1 cellular context compared by ENCODE assay signal in genomic region chr7:154676422-154677073, GRCh38.
TF ChIP-seq lines count a peak whose summit lies in the region.

No MANE protein-coding gene starts in this region.

TF ChIP-seq in K562, 482 proteins besides CTCF, POLR2A, EP300 and RAD21 (continued from another document and continues in another):
- TF ChIP-seq E2F8 (IDR thresholded peaks at IDR 0.05; ENCODE audit: low read depth, partially characterized antibody) (peak; percentile 49), ZNF3 (CRISPR knock-in tag; IDR thresholded peaks at IDR 0.05) (no peak), DDX20 (tag; IDR thresholded peaks at IDR 0.05; ENCODE audit: low read depth) (0 out of 2 replicates have a peak, but pooled peaks have one; percentile 11), ZNF830 (CRISPR knock-in tag; IDR thresholded peaks at IDR 0.05) (0 out of 2 replicates have a peak, but pooled peaks have one; percentile 55), PHF20 (IDR thresholded peaks at IDR 0.05; ENCODE audit: partially characterized antibody) (no peak), FOS (IDR thresholded peaks at IDR 0.05; ENCODE audit: extremely low read depth, insufficient read length) (no peak), STAT5A (IDR thresholded peaks at IDR 0.05; ENCODE audit: borderline replicate concordance, low read length) (peak; percentile 85), MTA2 (IDR thresholded peaks at IDR 0.05; ENCODE audit: low read depth) (peak; percentile 89), HDGF (IDR thresholded peaks at IDR 0.05) (0 out of 2 replicates have a peak, but pooled peaks have one; percentile 86), MAFK (IDR thresholded peaks at IDR 0.05; ENCODE audit: low read length) (no peak), MYC (IDR thresholded peaks at IDR 0.05; ENCODE audit: low read depth, low read length) (peak; percentile 52), MYC (CRISPR knock-in tag; IDR thresholded peaks at IDR 0.05; ENCODE audit: borderline replicate concordance, low read depth) (0 out of 2 replicates have a peak, but pooled peaks have one; percentile 17), MAZ (CRISPR knock-in tag; conservative IDR thresholded peaks at IDR 0.05 in 1 of 2, IDR thresholded peaks at IDR 0.05 in 1 of 2) (peak; percentile 48 to 50; a peak in 3 of 4 replicates), GABPB2 (CRISPR knock-in tag; conservative IDR thresholded peaks at IDR 0.05) (no peak), RBM15 (IDR thresholded peaks at IDR 0.05; ENCODE audit: insufficient read depth, low read length) (no peak), SMARCA5 (IDR thresholded peaks at IDR 0.05) (peak; percentile 81; the same call in 1 of the 2 replicates), STAT5B (CRISPR knock-in tag; IDR thresholded peaks at IDR 0.05) (no peak), GTF2B (IDR thresholded peaks at IDR 0.05; ENCODE audit: extremely low read depth, insufficient read length) (no peak), SP1 (CRISPR knock-in tag; IDR thresholded peaks at IDR 0.05) (0 out of 2 replicates have a peak, but pooled peaks have one; percentile 43), ZBTB26 (CRISPR knock-in tag; IDR thresholded peaks at IDR 0.05) (peak; percentile 93; the same call in 1 of the 2 replicates), ZBTB17 (CRISPR knock-in tag; IDR thresholded peaks at IDR 0.05) (peak; percentile 59; the same call in 1 of the 2 replicates), NR1H2 (CRISPR knock-in tag; IDR thresholded peaks at IDR 0.05) (peak; percentile 67; the same call in 1 of the 2 replicates), POLR2G (IDR thresholded peaks at IDR 0.05; ENCODE audit: low read depth, low read length) (peak; percentile 67)
- TF ChIP-seq, protein P1, sequence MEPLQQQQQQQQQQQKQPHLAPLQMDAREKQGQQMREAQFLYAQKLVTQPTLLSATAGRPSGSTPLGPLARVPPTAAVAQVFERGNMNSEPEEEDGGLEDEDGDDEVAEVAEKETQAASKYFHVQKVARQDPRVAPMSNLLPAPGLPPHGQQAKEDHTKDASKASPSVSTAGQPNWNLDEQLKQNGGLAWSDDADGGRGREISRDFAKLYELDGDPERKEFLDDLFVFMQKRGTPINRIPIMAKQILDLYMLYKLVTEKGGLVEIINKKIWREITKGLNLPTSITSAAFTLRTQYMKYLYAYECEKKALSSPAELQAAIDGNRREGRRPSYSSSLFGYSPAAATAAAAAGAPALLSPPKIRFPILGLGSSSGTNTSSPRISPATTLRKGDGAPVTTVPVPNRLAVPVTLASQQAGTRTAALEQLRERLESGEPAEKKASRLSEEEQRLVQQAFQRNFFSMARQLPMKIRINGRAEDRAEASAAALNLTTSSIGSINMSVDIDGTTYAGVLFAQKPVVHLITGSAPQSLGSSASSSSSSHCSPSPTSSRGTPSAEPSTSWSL (CRISPR knock-in tag; IDR thresholded peaks at IDR 0.05; ENCODE audit: borderline replicate concordance): 0 out of 2 replicates have a peak, but pooled peaks have one; percentile 78
- TF ChIP-seq, protein P2, sequence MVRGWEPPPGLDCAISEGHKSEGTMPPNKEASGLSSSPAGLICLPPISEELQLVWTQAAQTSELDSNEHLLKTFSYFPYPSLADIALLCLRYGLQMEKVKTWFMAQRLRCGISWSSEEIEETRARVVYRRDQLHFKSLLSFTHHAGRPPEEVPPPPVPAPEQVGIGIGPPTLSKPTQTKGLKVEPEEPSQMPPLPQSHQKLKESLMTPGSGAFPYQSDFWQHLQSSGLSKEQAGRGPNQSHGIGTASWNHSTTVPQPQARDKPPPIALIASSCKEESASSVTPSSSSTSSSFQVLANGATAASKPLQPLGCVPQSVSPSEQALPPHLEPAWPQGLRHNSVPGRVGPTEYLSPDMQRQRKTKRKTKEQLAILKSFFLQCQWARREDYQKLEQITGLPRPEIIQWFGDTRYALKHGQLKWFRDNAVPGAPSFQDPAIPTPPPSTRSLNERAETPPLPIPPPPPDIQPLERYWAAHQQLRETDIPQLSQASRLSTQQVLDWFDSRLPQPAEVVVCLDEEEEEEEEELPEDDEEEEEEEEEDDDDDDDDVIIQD (CRISPR knock-in tag; IDR thresholded peaks at IDR 0.05): 0 out of 2 replicates have a peak, but pooled peaks have one; percentile 42
- TF ChIP-seq, protein P3, sequence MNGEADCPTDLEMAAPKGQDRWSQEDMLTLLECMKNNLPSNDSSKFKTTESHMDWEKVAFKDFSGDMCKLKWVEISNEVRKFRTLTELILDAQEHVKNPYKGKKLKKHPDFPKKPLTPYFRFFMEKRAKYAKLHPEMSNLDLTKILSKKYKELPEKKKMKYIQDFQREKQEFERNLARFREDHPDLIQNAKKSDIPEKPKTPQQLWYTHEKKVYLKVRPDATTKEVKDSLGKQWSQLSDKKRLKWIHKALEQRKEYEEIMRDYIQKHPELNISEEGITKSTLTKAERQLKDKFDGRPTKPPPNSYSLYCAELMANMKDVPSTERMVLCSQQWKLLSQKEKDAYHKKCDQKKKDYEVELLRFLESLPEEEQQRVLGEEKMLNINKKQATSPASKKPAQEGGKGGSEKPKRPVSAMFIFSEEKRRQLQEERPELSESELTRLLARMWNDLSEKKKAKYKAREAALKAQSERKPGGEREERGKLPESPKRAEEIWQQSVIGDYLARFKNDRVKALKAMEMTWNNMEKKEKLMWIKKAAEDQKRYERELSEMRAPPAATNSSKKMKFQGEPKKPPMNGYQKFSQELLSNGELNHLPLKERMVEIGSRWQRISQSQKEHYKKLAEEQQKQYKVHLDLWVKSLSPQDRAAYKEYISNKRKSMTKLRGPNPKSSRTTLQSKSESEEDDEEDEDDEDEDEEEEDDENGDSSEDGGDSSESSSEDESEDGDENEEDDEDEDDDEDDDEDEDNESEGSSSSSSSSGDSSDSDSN (IDR thresholded peaks at IDR 0.05; ENCODE audit: borderline replicate concordance in 1 of 2, low read depth in 2 of 2, low read length in 2 of 2): 0 out of 4 replicates have a peak, but pooled peaks of 1 of the 2 experiments have one; percentile 64
- TF ChIP-seq, protein P4, sequence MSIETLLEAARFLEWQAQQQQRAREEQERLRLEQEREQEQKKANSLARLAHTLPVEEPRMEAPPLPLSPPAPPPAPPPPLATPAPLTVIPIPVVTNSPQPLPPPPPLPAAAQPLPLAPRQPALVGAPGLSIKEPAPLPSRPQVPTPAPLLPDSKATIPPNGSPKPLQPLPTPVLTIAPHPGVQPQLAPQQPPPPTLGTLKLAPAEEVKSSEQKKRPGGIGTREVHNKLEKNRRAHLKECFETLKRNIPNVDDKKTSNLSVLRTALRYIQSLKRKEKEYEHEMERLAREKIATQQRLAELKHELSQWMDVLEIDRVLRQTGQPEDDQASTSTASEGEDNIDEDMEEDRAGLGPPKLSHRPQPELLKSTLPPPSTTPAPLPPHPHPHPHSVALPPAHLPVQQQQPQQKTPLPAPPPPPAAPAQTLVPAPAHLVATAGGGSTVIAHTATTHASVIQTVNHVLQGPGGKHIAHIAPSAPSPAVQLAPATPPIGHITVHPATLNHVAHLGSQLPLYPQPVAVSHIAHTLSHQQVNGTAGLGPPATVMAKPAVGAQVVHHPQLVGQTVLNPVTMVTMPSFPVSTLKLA (conservative IDR thresholded peaks at IDR 0.05): peak; percentile 74 to 86
- TF ChIP-seq, protein P5, sequence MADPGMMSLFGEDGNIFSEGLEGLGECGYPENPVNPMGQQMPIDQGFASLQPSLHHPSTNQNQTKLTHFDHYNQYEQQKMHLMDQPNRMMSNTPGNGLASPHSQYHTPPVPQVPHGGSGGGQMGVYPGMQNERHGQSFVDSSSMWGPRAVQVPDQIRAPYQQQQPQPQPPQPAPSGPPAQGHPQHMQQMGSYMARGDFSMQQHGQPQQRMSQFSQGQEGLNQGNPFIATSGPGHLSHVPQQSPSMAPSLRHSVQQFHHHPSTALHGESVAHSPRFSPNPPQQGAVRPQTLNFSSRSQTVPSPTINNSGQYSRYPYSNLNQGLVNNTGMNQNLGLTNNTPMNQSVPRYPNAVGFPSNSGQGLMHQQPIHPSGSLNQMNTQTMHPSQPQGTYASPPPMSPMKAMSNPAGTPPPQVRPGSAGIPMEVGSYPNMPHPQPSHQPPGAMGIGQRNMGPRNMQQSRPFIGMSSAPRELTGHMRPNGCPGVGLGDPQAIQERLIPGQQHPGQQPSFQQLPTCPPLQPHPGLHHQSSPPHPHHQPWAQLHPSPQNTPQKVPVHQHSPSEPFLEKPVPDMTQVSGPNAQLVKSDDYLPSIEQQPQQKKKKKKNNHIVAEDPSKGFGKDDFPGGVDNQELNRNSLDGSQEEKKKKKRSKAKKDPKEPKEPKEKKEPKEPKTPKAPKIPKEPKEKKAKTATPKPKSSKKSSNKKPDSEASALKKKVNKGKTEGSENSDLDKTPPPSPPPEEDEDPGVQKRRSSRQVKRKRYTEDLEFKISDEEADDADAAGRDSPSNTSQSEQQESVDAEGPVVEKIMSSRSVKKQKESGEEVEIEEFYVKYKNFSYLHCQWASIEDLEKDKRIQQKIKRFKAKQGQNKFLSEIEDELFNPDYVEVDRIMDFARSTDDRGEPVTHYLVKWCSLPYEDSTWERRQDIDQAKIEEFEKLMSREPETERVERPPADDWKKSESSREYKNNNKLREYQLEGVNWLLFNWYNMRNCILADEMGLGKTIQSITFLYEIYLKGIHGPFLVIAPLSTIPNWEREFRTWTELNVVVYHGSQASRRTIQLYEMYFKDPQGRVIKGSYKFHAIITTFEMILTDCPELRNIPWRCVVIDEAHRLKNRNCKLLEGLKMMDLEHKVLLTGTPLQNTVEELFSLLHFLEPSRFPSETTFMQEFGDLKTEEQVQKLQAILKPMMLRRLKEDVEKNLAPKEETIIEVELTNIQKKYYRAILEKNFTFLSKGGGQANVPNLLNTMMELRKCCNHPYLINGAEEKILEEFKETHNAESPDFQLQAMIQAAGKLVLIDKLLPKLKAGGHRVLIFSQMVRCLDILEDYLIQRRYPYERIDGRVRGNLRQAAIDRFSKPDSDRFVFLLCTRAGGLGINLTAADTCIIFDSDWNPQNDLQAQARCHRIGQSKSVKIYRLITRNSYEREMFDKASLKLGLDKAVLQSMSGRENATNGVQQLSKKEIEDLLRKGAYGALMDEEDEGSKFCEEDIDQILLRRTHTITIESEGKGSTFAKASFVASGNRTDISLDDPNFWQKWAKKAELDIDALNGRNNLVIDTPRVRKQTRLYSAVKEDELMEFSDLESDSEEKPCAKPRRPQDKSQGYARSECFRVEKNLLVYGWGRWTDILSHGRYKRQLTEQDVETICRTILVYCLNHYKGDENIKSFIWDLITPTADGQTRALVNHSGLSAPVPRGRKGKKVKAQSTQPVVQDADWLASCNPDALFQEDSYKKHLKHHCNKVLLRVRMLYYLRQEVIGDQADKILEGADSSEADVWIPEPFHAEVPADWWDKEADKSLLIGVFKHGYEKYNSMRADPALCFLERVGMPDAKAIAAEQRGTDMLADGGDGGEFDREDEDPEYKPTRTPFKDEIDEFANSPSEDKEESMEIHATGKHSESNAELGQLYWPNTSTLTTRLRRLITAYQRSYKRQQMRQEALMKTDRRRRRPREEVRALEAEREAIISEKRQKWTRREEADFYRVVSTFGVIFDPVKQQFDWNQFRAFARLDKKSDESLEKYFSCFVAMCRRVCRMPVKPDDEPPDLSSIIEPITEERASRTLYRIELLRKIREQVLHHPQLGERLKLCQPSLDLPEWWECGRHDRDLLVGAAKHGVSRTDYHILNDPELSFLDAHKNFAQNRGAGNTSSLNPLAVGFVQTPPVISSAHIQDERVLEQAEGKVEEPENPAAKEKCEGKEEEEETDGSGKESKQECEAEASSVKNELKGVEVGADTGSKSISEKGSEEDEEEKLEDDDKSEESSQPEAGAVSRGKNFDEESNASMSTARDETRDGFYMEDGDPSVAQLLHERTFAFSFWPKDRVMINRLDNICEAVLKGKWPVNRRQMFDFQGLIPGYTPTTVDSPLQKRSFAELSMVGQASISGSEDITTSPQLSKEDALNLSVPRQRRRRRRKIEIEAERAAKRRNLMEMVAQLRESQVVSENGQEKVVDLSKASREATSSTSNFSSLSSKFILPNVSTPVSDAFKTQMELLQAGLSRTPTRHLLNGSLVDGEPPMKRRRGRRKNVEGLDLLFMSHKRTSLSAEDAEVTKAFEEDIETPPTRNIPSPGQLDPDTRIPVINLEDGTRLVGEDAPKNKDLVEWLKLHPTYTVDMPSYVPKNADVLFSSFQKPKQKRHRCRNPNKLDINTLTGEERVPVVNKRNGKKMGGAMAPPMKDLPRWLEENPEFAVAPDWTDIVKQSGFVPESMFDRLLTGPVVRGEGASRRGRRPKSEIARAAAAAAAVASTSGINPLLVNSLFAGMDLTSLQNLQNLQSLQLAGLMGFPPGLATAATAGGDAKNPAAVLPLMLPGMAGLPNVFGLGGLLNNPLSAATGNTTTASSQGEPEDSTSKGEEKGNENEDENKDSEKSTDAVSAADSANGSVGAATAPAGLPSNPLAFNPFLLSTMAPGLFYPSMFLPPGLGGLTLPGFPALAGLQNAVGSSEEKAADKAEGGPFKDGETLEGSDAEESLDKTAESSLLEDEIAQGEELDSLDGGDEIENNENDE (IDR thresholded peaks at IDR 0.05; ENCODE audit: low read depth, low read length): no peak
